Comparison of ENCODE assay signal across 1 cellular context in the genomic region with DNA sequence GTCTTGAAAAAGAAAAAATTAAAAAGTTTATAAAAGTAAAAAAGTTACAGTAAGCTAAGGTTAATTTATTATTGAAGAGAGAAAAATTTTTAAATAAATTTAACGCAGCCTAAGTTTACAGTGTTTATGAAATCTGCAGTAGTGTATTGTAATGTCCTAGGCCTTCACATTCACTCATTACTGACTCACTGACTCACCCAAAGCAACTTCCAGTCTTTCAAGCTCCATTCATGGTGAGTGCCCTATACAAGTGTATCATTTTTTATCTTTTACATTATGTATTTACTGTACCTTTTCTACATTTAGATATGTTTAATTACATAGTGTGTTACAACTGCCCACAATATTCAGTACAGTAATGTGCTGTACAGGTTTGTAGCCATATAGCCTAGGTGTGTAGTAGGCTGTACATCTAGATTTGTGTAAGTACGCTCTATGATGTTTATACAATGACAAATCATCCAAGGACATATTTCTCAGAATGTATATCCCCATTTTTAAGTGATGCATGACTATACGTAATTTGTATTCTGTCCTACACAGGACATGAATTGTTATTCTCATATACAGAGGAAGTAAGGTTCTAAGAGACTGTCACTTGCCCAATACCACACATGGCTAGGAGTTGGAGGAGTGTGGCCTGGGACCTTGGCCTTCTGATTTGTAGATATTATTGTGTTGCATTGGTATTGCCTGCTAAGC.
TF ChIP-seq lines count a peak whose summit lies in the region.

No MANE protein-coding gene starts in this region.

TF ChIP-seq in K562, 482 proteins besides CTCF, POLR2A, EP300 and RAD21:
- TF ChIP-seq, protein P1, sequence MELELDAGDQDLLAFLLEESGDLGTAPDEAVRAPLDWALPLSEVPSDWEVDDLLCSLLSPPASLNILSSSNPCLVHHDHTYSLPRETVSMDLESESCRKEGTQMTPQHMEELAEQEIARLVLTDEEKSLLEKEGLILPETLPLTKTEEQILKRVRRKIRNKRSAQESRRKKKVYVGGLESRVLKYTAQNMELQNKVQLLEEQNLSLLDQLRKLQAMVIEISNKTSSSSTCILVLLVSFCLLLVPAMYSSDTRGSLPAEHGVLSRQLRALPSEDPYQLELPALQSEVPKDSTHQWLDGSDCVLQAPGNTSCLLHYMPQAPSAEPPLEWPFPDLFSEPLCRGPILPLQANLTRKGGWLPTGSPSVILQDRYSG (tag; conservative IDR thresholded peaks at IDR 0.05; ENCODE audit: low read depth) = no peak
- TF ChIP-seq GABPA (tag; conservative IDR thresholded peaks at IDR 0.05; ENCODE audit: low read depth) (no peak), LARP7 (IDR thresholded peaks at IDR 0.05) (no peak), CBFB (CRISPR knock-in tag; IDR thresholded peaks at IDR 0.05) (no peak), ZFPM2 (CRISPR knock-in tag; IDR thresholded peaks at IDR 0.05) (no peak), BRCA1 (IDR thresholded peaks at IDR 0.05) (no peak), BRCA1 (CRISPR knock-in tag; IDR thresholded peaks at IDR 0.05) (no peak), GATA2 (CRISPR knock-in tag; IDR thresholded peaks at IDR 0.05) (no peak), NCOA1 (IDR thresholded peaks at IDR 0.05; ENCODE audit: low read depth) (no peak), MIER1 (IDR thresholded peaks at IDR 0.05; ENCODE audit: low read depth) (no peak), ZC3H4 (CRISPR knock-in tag; IDR thresholded peaks at IDR 0.05; ENCODE audit: borderline replicate concordance) (no peak), ILK (tag; IDR thresholded peaks at IDR 0.05; ENCODE audit: borderline replicate concordance, low read depth) (no peak), ZNF41 (CRISPR knock-in tag; conservative IDR thresholded peaks at IDR 0.05) (no peak)
- TF ChIP-seq, protein P2, sequence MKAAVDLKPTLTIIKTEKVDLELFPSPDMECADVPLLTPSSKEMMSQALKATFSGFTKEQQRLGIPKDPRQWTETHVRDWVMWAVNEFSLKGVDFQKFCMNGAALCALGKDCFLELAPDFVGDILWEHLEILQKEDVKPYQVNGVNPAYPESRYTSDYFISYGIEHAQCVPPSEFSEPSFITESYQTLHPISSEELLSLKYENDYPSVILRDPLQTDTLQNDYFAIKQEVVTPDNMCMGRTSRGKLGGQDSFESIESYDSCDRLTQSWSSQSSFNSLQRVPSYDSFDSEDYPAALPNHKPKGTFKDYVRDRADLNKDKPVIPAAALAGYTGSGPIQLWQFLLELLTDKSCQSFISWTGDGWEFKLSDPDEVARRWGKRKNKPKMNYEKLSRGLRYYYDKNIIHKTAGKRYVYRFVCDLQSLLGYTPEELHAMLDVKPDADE (conservative IDR thresholded peaks at IDR 0.05; ENCODE audit: control insufficient read depth, low read depth, low read length) = no peak
- TF ChIP-seq, protein P3, sequence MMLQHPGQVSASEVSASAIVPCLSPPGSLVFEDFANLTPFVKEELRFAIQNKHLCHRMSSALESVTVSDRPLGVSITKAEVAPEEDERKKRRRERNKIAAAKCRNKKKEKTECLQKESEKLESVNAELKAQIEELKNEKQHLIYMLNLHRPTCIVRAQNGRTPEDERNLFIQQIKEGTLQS (IDR thresholded peaks at IDR 0.05) = no peak
- TF ChIP-seq, protein P3 (CRISPR knock-in tag; conservative IDR thresholded peaks at IDR 0.05) = no peak
